ENCODE assay signal across 1 cellular context in genomic region chr10:100998991-100999741, GRCh38.
TF ChIP-seq lines count a peak whose summit lies in the region.

No MANE protein-coding gene starts in this region.

TF ChIP-seq in HepG2, 621 proteins besides CTCF, POLR2A, EP300 and RAD21 (continued from another document and continues in another):
- TF ChIP-seq TERF1 (CRISPR knock-in tag; IDR thresholded peaks at IDR 0.05) (no peak), MAX (IDR thresholded peaks at IDR 0.05) (peak; percentile 7), NFAT5 (CRISPR knock-in tag; IDR thresholded peaks at IDR 0.05) (no peak), ZNF350 (CRISPR knock-in tag; IDR thresholded peaks at IDR 0.05; ENCODE audit: borderline replicate concordance, low read depth) (no peak), EEA1 (CRISPR knock-in tag; IDR thresholded peaks at IDR 0.05; ENCODE audit: borderline replicate concordance) (0 out of 2 replicates have a peak, but pooled peaks have one; percentile 86), TGIF2 (CRISPR knock-in tag; IDR thresholded peaks at IDR 0.05) (peak; percentile 68; the same call in 1 of the 2 replicates), UBTF (CRISPR knock-in tag; IDR thresholded peaks at IDR 0.05) (peak; percentile 91), DMTF1 (CRISPR knock-in tag; IDR thresholded peaks at IDR 0.05) (no peak), SKI (IDR thresholded peaks at IDR 0.05; ENCODE audit: partially characterized antibody) (peak; percentile 42), FOXK2 (IDR thresholded peaks at IDR 0.05) (no peak), KDM5A (IDR thresholded peaks at IDR 0.05; ENCODE audit: borderline replicate concordance, low read length) (no peak), ZKSCAN5 (CRISPR knock-in tag; IDR thresholded peaks at IDR 0.05) (no peak), HOXD1 (CRISPR knock-in tag; IDR thresholded peaks at IDR 0.05) (no peak; the same call in 1 of the 2 replicates), PREB (CRISPR knock-in tag; IDR thresholded peaks at IDR 0.05) (no peak), GPN1 (CRISPR knock-in tag; IDR thresholded peaks at IDR 0.05; ENCODE audit: borderline replicate concordance) (no peak), ZMAT3 (CRISPR knock-in tag; conservative IDR thresholded peaks at IDR 0.05) (no peak; the same call in none of the 2 replicates), FUBP1 (CRISPR knock-in tag; IDR thresholded peaks at IDR 0.05; ENCODE audit: borderline replicate concordance) (no peak), ZNF253 (CRISPR knock-in tag; IDR thresholded peaks at IDR 0.05; ENCODE audit: borderline replicate concordance) (no peak), HINFP (CRISPR knock-in tag; IDR thresholded peaks at IDR 0.05; ENCODE audit: low read depth) (no peak), KIAA2018 (CRISPR knock-in tag; IDR thresholded peaks at IDR 0.05; ENCODE audit: borderline replicate concordance) (no peak), NR2F6 (IDR thresholded peaks at IDR 0.05) (no peak), NR2F6 (CRISPR knock-in tag; IDR thresholded peaks at IDR 0.05) (no peak), ZNF879 (CRISPR knock-in tag; IDR thresholded peaks at IDR 0.05) (0 out of 2 replicates have a peak, but pooled peaks have one; percentile 77), ZNF616 (CRISPR knock-in tag; IDR thresholded peaks at IDR 0.05; ENCODE audit: low read depth) (0 out of 2 replicates have a peak, but pooled peaks have one; percentile 49)
